Comparison of ENCODE assay signal across 8 cellular contexts in the genomic region with DNA sequence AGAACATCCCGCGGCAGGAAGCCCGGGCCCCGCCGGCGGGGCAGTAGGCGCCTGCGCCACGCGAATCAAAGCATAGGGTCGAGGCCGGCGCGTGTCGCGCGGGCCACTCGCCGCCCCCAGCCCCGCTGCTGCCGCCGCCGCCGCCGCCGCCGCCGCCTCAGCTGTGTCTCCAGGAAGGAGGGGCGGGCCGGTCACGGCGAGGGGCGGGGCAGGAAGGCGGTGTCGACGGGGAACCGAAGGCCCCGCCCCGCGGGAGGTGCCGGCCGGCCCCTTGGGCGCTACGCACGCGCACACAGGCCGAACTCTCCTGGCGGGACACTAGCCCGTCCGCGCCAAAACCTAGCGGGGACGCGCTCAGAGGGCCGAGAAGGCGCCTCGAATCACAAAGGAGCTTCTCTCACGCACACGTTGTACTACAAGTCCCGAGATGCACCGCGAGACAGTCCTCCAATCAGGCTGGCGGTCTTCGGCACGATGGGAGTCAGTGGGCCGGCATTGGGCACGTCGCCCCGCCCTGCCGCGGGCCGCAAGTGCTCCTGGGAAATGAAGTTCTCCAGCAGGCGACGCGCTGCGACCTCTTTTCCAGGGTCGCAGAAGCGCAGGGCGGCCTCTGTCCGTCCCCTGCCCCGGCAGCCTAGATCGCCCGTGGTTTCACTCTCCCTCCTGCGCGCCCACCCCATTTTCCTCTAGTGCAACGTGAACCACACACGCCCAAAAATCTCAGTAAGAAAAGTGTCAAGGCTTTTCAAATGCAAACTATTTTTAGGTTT. TPM values are rescaled to one million over a fixed set of nuclear protein-coding genes. Genes with fewer than 3 reads are reported as not detected.
A peak's percentile ranks its signal among the peaks of the same experiment; 100 is the strongest.
DNase-seq lines count a peak whose midpoint lies in the region; ATAC-seq, FAIRE-seq and TF ChIP-seq lines count a peak whose summit lies in the region.

A gene (minus strand): TSS at position 171 of the 770 bp plus-strand sequence. CDS start 164 bp downstream, at position 7.

- TF ChIP-seq POLR2A in A549 (IDR thresholded peaks at IDR 0.05; ENCODE audit: low read length): peak; percentile 58
- no peak for TF ChIP-seq POLR2A in breast epithelium (IDR thresholded peaks at IDR 0.05)

- peak within 1 kb of the TSS; percentile 84 to 90 for H3K27ac ChIP-seq in A549
- peak within 1 kb of the TSS; percentile 93 for H3K27ac ChIP-seq in VCaP
- H3K27ac ChIP-seq in breast epithelium: peak within 1 kb of the TSS; percentile 93 to 95
- H3K27ac ChIP-seq in skeletal muscle tissue (ENCODE audit: low read depth, low read length): peak within 1 kb of the TSS; percentile 94

- H3K9me3 ChIP-seq in A549 (no peaks in the 10 kb centered on the region), breast epithelium (no peaks in the 10 kb centered on the region), iPS-18c (ENCODE audit: control insufficient read depth, insufficient read depth, low read length) (no peaks in the 10 kb centered on the region), skeletal muscle tissue (ENCODE audit: control insufficient read depth in 3 of 3, low read length in 3 of 3) (no peaks in the 10 kb centered on the region)

- intact Hi-C loops in breast epithelium (cut with DNase I; ENCODE audit: low total_unique reads): no loop called here

- WGBS in A549 (ENCODE audit: missing lambda C conversion rate): 3% methylated on average over 35 of the region's 87 CpGs

- POLR2A ChIA-PET in A549 (lab: Yijun Ruan, JAX): interaction anchor here (1.0 kb wide), 1 partner anchor 107 kb away, joined by 3 read pairs; no protein-coding TSS in a partner anchor

- peak within 1 kb of the TSS; percentile 84 to 93 (median 89) for H3K9ac ChIP-seq in skeletal muscle tissue (ENCODE audit: low read depth in 1 of 3, low read length in 3 of 3)

- TF ChIP-seq EP300 in A549 (IDR thresholded peaks at IDR 0.05): no peak

- no peak for TF ChIP-seq CTCF in A549 (IDR thresholded peaks at IDR 0.05)
- no peak for TF ChIP-seq CTCF in VCaP (conservative IDR thresholded peaks at IDR 0.05)
- no peak for TF ChIP-seq CTCF in breast epithelium (IDR thresholded peaks at IDR 0.05)

- no peaks in the 10 kb centered on the region for H3K27me3 ChIP-seq in breast epithelium
- no peaks in the 10 kb centered on the region for H3K27me3 ChIP-seq in skeletal muscle tissue (ENCODE audit: control insufficient read depth in 3 of 3, insufficient read depth in 3 of 3, low read length in 3 of 3)

- TF ChIP-seq RAD21 in A549 (conservative IDR thresholded peaks at IDR 0.05 in 1 of 2, IDR thresholded peaks at IDR 0.05 in 1 of 2): no peak

- peak; percentile 94 for FAIRE-seq in A549 (lab: Jason Lieb, UNC)

- DNase-seq in A549 (ENCODE audit: low read depth in 1 of 2, low spot score in 1 of 2): peak; percentile 96 to 99
- peak; percentile 94 for DNase-seq in NCI-H2196 treated with DMSO at 0.1 percent for 48 hours (lab: John Stamatoyannopoulos, UW; ENCODE audit: unreplicated experiment)
- peak; percentile 95 to 97 for DNase-seq in breast epithelium (ENCODE audit: low spot score in 2 of 2)

- H3K36me3 ChIP-seq in breast epithelium (no peaks in the 10 kb centered on the region), skeletal muscle tissue (ENCODE audit: control insufficient read depth in 3 of 3, insufficient read depth in 3 of 3, low read length in 3 of 3) (no peaks in the 10 kb centered on the region)

- CTCF ChIA-PET in A549 (lab: Yijun Ruan, JAX): interaction anchor here (1.0 to 2.5 kb wide), 5 partner anchors 10 to 792 kb away, joined by 3 to 6 read pairs (median 4); no protein-coding TSS in a partner anchor

- H3K4me3 ChIP-seq in A549: peak within 1 kb of the TSS; percentile 97
- H3K4me3 ChIP-seq in breast epithelium: peak within 1 kb of the TSS; percentile 86 to 98 (median 89)
- H3K4me3 ChIP-seq in iPS-18c (ENCODE audit: insufficient read depth, low read depth, low read length): peak within 1 kb of the TSS; percentile 78
- H3K4me3 ChIP-seq in skeletal muscle tissue (ENCODE audit: low read length in 3 of 3): peak within 1 kb of the TSS; percentile 78 to 83 (median 79)

- H3K4me2 ChIP-seq in A549: peak within 1 kb of the TSS; percentile 94

- ATAC-seq in A549: peak; percentile 96 to 100
- peak; percentile 96 for ATAC-seq in GM18870 (IDR thresholded peaks at IDR 0.05; ENCODE audit: unreplicated experiment)
- ATAC-seq in HG03135 (IDR thresholded peaks at IDR 0.05; ENCODE audit: unreplicated experiment): peak; percentile 95

- H3K4me1 ChIP-seq in A549: peaks cover 19% of the 10 kb centered on the region
- no peaks in the 10 kb centered on the region for H3K4me1 ChIP-seq in breast epithelium
- peaks cover 13 to 24% (median 21%) of the 10 kb centered on the region in 3 donors for H3K4me1 ChIP-seq in skeletal muscle tissue (ENCODE audit: control insufficient read depth in 3 of 3, insufficient read depth in 3 of 3, low read length in 3 of 3)

TF ChIP-seq in A549, 52 proteins besides CTCF, POLR2A, EP300 and RAD21:
- TF ChIP-seq HOXB5 (CRISPR knock-in tag; IDR thresholded peaks at IDR 0.05): no peak
- peak in 1 of 2 experiments; percentile 27; a peak in 1 of 5 replicates for TF ChIP-seq JUN (IDR thresholded peaks at IDR 0.05)
- TF ChIP-seq, protein P1, sequence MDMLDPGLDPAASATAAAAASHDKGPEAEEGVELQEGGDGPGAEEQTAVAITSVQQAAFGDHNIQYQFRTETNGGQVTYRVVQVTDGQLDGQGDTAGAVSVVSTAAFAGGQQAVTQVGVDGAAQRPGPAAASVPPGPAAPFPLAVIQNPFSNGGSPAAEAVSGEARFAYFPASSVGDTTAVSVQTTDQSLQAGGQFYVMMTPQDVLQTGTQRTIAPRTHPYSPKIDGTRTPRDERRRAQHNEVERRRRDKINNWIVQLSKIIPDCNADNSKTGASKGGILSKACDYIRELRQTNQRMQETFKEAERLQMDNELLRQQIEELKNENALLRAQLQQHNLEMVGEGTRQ (IDR thresholded peaks at IDR 0.05): peak; percentile 84
- no peak for TF ChIP-seq ESRRA (IDR thresholded peaks at IDR 0.05; ENCODE audit: borderline replicate concordance, low read length)
- TF ChIP-seq ZSCAN20 (CRISPR knock-in tag; IDR thresholded peaks at IDR 0.05): no peak
- no peak for TF ChIP-seq BHLHE40 (IDR thresholded peaks at IDR 0.05; ENCODE audit: low read depth, low read length)
- TF ChIP-seq, protein P2, sequence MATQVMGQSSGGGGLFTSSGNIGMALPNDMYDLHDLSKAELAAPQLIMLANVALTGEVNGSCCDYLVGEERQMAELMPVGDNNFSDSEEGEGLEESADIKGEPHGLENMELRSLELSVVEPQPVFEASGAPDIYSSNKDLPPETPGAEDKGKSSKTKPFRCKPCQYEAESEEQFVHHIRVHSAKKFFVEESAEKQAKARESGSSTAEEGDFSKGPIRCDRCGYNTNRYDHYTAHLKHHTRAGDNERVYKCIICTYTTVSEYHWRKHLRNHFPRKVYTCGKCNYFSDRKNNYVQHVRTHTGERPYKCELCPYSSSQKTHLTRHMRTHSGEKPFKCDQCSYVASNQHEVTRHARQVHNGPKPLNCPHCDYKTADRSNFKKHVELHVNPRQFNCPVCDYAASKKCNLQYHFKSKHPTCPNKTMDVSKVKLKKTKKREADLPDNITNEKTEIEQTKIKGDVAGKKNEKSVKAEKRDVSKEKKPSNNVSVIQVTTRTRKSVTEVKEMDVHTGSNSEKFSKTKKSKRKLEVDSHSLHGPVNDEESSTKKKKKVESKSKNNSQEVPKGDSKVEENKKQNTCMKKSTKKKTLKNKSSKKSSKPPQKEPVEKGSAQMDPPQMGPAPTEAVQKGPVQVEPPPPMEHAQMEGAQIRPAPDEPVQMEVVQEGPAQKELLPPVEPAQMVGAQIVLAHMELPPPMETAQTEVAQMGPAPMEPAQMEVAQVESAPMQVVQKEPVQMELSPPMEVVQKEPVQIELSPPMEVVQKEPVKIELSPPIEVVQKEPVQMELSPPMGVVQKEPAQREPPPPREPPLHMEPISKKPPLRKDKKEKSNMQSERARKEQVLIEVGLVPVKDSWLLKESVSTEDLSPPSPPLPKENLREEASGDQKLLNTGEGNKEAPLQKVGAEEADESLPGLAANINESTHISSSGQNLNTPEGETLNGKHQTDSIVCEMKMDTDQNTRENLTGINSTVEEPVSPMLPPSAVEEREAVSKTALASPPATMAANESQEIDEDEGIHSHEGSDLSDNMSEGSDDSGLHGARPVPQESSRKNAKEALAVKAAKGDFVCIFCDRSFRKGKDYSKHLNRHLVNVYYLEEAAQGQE (IDR thresholded peaks at IDR 0.05): no peak
- TF ChIP-seq RARB (CRISPR knock-in tag; IDR thresholded peaks at IDR 0.05): no peak
- TF ChIP-seq, protein P3, sequence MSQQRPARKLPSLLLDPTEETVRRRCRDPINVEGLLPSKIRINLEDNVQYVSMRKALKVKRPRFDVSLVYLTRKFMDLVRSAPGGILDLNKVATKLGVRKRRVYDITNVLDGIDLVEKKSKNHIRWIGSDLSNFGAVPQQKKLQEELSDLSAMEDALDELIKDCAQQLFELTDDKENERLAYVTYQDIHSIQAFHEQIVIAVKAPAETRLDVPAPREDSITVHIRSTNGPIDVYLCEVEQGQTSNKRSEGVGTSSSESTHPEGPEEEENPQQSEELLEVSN (IDR thresholded peaks at IDR 0.05; ENCODE audit: borderline replicate concordance, low read depth): 0 out of 2 replicates have a peak, but pooled peaks have one; percentile 38
- peak; percentile 38; the same call in 1 of the 2 replicates for TF ChIP-seq PHF8 (IDR thresholded peaks at IDR 0.05; ENCODE audit: borderline replicate concordance, low read depth)

RNA-seq across cellular contexts. Expression of the gene that starts here (rescaled TPM):
- polyA plus RNA-seq in A549 (2011; rRNA removed): 4.7 and 7.0 TPM in 2 replicates
- polyA plus RNA-seq in A549 (2012; cell fraction: cytosol; rRNA removed): 0.94 and 1.3 TPM in 2 replicates
- 1.9 and 3.0 TPM in 2 replicates for polyA plus RNA-seq in A549 (2012; cell fraction: nucleus; rRNA removed)
- polyA plus RNA-seq in A549 (2017; fragmentation: RNase III; extraction: RNeasy Plus Mini Kit Qiagen cat#74134 plus additional on column Dnase treatment): 3.2 to 4.0 TPM (median 3.7 TPM) in 3 replicates
- 10.0 and 11.4 TPM in 2 replicates for polyA minus RNA-seq in A549 (2011; rRNA and poly(A)+ RNA removed)
- 10 to 100 TPM; 34.6 to 74.1 (median 46.0) TPM for total RNA-seq in breast epithelium
- 15.7 TPM for total RNA-seq in skeletal muscle tissue

Comparison
In these comparisons a context has a peak if more than half of its experiments do, and no peak if none do; other contexts are left out.
1. Peak in every context shown above with its lines: DNase-seq, ATAC-seq, H3K4me3 ChIP-seq and H3K27ac ChIP-seq.